1 cellular context compared by ENCODE assay signal in the genomic region with DNA sequence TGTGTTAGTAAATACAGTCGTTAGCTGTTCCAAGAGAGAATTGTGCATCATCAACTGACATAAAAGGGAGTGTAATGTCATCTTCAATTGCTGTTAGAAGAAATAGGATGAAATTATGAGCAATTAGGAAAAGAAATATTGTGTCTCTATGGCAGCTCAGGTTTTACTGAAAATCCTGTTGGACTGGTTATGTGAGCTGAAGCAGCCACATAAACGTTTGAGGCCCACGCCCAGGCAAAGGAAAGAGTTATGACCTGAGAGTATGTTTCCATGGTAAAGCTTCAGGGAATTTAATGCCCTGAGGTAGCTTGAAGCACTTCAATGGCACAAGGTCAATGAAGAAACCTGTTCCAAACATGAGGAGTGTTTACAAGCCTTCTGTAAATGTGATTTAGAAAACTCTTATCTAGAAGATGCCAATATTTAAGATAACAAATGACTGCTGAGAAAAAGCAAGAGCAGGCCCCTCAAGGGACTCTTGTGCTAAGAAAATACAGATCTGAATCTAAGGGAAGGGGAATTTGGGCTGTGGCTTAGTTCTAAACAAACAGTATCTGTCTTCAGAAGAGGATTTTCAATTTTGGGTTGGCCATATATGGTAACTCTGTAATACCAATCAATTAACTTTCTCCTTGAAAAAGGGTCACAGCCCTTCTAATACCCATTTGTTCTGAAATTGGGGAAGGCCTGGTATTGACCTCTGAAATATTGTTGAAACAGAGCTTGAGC.
TF ChIP-seq lines count a peak whose summit lies in the region.

No MANE protein-coding gene starts in this region.

TF ChIP-seq in GM12878, 131 proteins besides CTCF, POLR2A, EP300 and RAD21 (continued from another document and continues in another):
- no peak for TF ChIP-seq TCF3 (IDR thresholded peaks at IDR 0.05; ENCODE audit: borderline replicate concordance, insufficient read depth, low read depth, low read length)
- no peak for TF ChIP-seq ZNF274 (IDR thresholded peaks at IDR 0.05; ENCODE audit: insufficient read depth, insufficient read length)
- TF ChIP-seq, protein P1, sequence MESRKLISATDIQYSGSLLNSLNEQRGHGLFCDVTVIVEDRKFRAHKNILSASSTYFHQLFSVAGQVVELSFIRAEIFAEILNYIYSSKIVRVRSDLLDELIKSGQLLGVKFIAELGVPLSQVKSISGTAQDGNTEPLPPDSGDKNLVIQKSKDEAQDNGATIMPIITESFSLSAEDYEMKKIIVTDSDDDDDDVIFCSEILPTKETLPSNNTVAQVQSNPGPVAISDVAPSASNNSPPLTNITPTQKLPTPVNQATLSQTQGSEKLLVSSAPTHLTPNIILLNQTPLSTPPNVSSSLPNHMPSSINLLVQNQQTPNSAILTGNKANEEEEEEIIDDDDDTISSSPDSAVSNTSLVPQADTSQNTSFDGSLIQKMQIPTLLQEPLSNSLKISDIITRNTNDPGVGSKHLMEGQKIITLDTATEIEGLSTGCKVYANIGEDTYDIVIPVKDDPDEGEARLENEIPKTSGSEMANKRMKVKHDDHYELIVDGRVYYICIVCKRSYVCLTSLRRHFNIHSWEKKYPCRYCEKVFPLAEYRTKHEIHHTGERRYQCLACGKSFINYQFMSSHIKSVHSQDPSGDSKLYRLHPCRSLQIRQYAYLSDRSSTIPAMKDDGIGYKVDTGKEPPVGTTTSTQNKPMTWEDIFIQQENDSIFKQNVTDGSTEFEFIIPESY (IDR thresholded peaks at IDR 0.05): no peak
- TF ChIP-seq EGR1 (IDR thresholded peaks at IDR 0.05; ENCODE audit: borderline replicate concordance in 1 of 2, low read depth in 2 of 2, low read length in 2 of 2): no peak
- TF ChIP-seq MTA3 (IDR thresholded peaks at IDR 0.05; ENCODE audit: borderline replicate concordance, low read length): no peak
- no peak for TF ChIP-seq KAT2A (conservative IDR thresholded peaks at IDR 0.05; ENCODE audit: control insufficient read depth, low read depth, low read length)
- TF ChIP-seq SIX5 (IDR thresholded peaks at IDR 0.05; ENCODE audit: low read depth, low read length, severe bottlenecking): no peak
- TF ChIP-seq ZNF622 (IDR thresholded peaks at IDR 0.05): no peak
- no peak for TF ChIP-seq POLR2AphosphoS5 (IDR thresholded peaks at IDR 0.05; ENCODE audit: low read length)
- TF ChIP-seq POU2F2 (IDR thresholded peaks at IDR 0.05; ENCODE audit: borderline replicate concordance, low read depth, low read length): no peak
- TF ChIP-seq STAT1 (conservative IDR thresholded peaks at IDR 0.05): no peak
- TF ChIP-seq, protein P2, sequence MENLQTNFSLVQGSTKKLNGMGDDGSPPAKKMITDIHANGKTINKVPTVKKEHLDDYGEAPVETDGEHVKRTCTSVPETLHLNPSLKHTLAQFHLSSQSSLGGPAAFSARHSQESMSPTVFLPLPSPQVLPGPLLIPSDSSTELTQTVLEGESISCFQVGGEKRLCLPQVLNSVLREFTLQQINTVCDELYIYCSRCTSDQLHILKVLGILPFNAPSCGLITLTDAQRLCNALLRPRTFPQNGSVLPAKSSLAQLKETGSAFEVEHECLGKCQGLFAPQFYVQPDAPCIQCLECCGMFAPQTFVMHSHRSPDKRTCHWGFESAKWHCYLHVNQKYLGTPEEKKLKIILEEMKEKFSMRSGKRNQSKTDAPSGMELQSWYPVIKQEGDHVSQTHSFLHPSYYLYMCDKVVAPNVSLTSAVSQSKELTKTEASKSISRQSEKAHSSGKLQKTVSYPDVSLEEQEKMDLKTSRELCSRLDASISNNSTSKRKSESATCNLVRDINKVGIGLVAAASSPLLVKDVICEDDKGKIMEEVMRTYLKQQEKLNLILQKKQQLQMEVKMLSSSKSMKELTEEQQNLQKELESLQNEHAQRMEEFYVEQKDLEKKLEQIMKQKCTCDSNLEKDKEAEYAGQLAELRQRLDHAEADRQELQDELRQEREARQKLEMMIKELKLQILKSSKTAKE (IDR thresholded peaks at IDR 0.05; ENCODE audit: low read depth, poor library complexity, severe bottlenecking): no peak
- TF ChIP-seq, protein P3, sequence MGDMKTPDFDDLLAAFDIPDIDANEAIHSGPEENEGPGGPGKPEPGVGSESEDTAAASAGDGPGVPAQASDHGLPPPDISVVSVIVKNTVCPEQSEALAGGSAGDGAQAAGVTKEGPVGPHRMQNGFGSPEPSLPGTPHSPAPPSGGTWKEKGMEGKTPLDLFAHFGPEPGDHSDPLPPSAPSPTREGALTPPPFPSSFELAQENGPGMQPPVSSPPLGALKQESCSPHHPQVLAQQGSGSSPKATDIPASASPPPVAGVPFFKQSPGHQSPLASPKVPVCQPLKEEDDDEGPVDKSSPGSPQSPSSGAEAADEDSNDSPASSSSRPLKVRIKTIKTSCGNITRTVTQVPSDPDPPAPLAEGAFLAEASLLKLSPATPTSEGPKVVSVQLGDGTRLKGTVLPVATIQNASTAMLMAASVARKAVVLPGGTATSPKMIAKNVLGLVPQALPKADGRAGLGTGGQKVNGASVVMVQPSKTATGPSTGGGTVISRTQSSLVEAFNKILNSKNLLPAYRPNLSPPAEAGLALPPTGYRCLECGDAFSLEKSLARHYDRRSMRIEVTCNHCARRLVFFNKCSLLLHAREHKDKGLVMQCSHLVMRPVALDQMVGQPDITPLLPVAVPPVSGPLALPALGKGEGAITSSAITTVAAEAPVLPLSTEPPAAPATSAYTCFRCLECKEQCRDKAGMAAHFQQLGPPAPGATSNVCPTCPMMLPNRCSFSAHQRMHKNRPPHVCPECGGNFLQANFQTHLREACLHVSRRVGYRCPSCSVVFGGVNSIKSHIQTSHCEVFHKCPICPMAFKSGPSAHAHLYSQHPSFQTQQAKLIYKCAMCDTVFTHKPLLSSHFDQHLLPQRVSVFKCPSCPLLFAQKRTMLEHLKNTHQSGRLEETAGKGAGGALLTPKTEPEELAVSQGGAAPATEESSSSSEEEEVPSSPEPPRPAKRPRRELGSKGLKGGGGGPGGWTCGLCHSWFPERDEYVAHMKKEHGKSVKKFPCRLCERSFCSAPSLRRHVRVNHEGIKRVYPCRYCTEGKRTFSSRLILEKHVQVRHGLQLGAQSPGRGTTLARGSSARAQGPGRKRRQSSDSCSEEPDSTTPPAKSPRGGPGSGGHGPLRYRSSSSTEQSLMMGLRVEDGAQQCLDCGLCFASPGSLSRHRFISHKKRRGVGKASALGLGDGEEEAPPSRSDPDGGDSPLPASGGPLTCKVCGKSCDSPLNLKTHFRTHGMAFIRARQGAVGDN (IDR thresholded peaks at IDR 0.05): peak; percentile 9; the same call in 1 of the 2 replicates
- TF ChIP-seq ZNF384 (IDR thresholded peaks at IDR 0.05; ENCODE audit: borderline replicate concordance, low read depth, low read length): no peak
- TF ChIP-seq, protein P4, sequence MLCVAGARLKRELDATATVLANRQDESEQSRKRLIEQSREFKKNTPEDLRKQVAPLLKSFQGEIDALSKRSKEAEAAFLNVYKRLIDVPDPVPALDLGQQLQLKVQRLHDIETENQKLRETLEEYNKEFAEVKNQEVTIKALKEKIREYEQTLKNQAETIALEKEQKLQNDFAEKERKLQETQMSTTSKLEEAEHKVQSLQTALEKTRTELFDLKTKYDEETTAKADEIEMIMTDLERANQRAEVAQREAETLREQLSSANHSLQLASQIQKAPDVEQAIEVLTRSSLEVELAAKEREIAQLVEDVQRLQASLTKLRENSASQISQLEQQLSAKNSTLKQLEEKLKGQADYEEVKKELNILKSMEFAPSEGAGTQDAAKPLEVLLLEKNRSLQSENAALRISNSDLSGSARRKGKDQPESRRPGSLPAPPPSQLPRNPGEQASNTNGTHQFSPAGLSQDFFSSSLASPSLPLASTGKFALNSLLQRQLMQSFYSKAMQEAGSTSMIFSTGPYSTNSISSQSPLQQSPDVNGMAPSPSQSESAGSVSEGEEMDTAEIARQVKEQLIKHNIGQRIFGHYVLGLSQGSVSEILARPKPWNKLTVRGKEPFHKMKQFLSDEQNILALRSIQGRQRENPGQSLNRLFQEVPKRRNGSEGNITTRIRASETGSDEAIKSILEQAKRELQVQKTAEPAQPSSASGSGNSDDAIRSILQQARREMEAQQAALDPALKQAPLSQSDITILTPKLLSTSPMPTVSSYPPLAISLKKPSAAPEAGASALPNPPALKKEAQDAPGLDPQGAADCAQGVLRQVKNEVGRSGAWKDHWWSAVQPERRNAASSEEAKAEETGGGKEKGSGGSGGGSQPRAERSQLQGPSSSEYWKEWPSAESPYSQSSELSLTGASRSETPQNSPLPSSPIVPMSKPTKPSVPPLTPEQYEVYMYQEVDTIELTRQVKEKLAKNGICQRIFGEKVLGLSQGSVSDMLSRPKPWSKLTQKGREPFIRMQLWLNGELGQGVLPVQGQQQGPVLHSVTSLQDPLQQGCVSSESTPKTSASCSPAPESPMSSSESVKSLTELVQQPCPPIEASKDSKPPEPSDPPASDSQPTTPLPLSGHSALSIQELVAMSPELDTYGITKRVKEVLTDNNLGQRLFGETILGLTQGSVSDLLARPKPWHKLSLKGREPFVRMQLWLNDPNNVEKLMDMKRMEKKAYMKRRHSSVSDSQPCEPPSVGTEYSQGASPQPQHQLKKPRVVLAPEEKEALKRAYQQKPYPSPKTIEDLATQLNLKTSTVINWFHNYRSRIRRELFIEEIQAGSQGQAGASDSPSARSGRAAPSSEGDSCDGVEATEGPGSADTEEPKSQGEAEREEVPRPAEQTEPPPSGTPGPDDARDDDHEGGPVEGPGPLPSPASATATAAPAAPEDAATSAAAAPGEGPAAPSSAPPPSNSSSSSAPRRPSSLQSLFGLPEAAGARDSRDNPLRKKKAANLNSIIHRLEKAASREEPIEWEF (IDR thresholded peaks at IDR 0.05; ENCODE audit: insufficient replicate concordance, low read depth, low read length): no peak
- no peak for TF ChIP-seq NFXL1 (IDR thresholded peaks at IDR 0.05; ENCODE audit: borderline replicate concordance)
- no peak for TF ChIP-seq KLF5 (IDR thresholded peaks at IDR 0.05; ENCODE audit: partially characterized antibody)
- TF ChIP-seq SMAD5 (IDR thresholded peaks at IDR 0.05; ENCODE audit: low read depth): no peak
- TF ChIP-seq, protein P5, sequence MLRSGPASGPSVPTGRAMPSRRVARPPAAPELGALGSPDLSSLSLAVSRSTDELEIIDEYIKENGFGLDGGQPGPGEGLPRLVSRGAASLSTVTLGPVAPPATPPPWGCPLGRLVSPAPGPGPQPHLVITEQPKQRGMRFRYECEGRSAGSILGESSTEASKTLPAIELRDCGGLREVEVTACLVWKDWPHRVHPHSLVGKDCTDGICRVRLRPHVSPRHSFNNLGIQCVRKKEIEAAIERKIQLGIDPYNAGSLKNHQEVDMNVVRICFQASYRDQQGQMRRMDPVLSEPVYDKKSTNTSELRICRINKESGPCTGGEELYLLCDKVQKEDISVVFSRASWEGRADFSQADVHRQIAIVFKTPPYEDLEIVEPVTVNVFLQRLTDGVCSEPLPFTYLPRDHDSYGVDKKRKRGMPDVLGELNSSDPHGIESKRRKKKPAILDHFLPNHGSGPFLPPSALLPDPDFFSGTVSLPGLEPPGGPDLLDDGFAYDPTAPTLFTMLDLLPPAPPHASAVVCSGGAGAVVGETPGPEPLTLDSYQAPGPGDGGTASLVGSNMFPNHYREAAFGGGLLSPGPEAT (IDR thresholded peaks at IDR 0.05; ENCODE audit: low read depth): peak; percentile 81; the same call in 1 of the 2 replicates
- no peak for TF ChIP-seq HDGF (IDR thresholded peaks at IDR 0.05)
- TF ChIP-seq STAT3 (IDR thresholded peaks at IDR 0.05; ENCODE audit: low read depth, low read length): no peak
- TF ChIP-seq HDAC2 (IDR thresholded peaks at IDR 0.05): no peak
- TF ChIP-seq PML (IDR thresholded peaks at IDR 0.05; ENCODE audit: low read length): no peak
- TF ChIP-seq, protein P6, sequence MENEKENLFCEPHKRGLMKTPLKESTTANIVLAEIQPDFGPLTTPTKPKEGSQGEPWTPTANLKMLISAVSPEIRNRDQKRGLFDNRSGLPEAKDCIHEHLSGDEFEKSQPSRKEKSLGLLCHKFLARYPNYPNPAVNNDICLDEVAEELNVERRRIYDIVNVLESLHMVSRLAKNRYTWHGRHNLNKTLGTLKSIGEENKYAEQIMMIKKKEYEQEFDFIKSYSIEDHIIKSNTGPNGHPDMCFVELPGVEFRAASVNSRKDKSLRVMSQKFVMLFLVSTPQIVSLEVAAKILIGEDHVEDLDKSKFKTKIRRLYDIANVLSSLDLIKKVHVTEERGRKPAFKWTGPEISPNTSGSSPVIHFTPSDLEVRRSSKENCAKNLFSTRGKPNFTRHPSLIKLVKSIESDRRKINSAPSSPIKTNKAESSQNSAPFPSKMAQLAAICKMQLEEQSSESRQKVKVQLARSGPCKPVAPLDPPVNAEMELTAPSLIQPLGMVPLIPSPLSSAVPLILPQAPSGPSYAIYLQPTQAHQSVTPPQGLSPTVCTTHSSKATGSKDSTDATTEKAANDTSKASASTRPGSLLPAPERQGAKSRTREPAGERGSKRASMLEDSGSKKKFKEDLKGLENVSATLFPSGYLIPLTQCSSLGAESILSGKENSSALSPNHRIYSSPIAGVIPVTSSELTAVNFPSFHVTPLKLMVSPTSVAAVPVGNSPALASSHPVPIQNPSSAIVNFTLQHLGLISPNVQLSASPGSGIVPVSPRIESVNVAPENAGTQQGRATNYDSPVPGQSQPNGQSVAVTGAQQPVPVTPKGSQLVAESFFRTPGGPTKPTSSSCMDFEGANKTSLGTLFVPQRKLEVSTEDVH (IDR thresholded peaks at IDR 0.05; ENCODE audit: low read depth, partially characterized antibody): no peak
- TF ChIP-seq SP1 (IDR thresholded peaks at IDR 0.05; ENCODE audit: low read depth, low read length): no peak
- TF ChIP-seq YY1 (IDR thresholded peaks at IDR 0.05; ENCODE audit: low read depth, low read length): no peak
- no peak for TF ChIP-seq RFX5 (IDR thresholded peaks at IDR 0.05; ENCODE audit: low read depth, low read length)
- TF ChIP-seq, protein P7, sequence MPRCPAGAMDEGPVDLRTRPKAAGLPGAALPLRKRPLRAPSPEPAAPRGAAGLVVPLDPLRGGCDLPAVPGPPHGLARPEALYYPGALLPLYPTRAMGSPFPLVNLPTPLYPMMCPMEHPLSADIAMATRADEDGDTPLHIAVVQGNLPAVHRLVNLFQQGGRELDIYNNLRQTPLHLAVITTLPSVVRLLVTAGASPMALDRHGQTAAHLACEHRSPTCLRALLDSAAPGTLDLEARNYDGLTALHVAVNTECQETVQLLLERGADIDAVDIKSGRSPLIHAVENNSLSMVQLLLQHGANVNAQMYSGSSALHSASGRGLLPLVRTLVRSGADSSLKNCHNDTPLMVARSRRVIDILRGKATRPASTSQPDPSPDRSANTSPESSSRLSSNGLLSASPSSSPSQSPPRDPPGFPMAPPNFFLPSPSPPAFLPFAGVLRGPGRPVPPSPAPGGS (IDR thresholded peaks at IDR 0.05; ENCODE audit: borderline replicate concordance, insufficient read depth, low read depth, low read length, poor library complexity, severe bottlenecking): no peak
- no peak for TF ChIP-seq BRCA1 (IDR thresholded peaks at IDR 0.05; ENCODE audit: low read depth, low read length)
- TF ChIP-seq WRNIP1 (IDR thresholded peaks at IDR 0.05; ENCODE audit: borderline replicate concordance, low read depth, low read length): no peak
- TF ChIP-seq, protein P8, sequence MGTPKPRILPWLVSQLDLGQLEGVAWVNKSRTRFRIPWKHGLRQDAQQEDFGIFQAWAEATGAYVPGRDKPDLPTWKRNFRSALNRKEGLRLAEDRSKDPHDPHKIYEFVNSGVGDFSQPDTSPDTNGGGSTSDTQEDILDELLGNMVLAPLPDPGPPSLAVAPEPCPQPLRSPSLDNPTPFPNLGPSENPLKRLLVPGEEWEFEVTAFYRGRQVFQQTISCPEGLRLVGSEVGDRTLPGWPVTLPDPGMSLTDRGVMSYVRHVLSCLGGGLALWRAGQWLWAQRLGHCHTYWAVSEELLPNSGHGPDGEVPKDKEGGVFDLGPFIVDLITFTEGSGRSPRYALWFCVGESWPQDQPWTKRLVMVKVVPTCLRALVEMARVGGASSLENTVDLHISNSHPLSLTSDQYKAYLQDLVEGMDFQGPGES (IDR thresholded peaks at IDR 0.05): no peak
- TF ChIP-seq CBX3 (IDR thresholded peaks at IDR 0.05; ENCODE audit: borderline replicate concordance, low read depth): no peak
- TF ChIP-seq BCL11A (IDR thresholded peaks at IDR 0.05; ENCODE audit: low read depth, low read length): peak; percentile 28; the same call in 1 of the 2 replicates
